In genomic region chr17:81330884-81331245, GRCh38 we compare ENCODE assay signal across 31 cellular contexts. TPM values are rescaled to one million over a fixed set of nuclear protein-coding genes. Genes with fewer than 3 reads are reported as not detected.
A peak's percentile ranks its signal among the peaks of the same experiment; 100 is the strongest.
DNase-seq lines count a peak whose midpoint lies in the region; ATAC-seq, FAIRE-seq and TF ChIP-seq lines count a peak whose summit lies in the region.
"Had no signal": no experiment of that assay in that cellular context is flagged by ENCODE, and none has a peak within 500 bp of the region (broad histone marks: within the 10 kb centered on the region; RNA-seq: fewer than 3 reads in every experiment).

No MANE protein-coding gene starts in this region.

- TF ChIP-seq RAD21 in A549 (conservative IDR thresholded peaks at IDR 0.05 in 1 of 2, IDR thresholded peaks at IDR 0.05 in 1 of 2) (no peak), HCT116 (IDR thresholded peaks at IDR 0.05; ENCODE audit: low read depth) (no peak)

- peak overlapping the region; percentile 53 for H2BK12ac ChIP-seq in trophoblast cell (ENCODE audit: low read length)

- H3K79me1 ChIP-seq in trophoblast cell (ENCODE audit: low read length), result peaks cover 26% of the 10 kb centered on the region

- peak overlapping the region; percentile 91 for H2AK5ac ChIP-seq in trophoblast cell (ENCODE audit: low read length)

- WGBS in A549 (ENCODE audit: missing lambda C conversion rate), result 93% methylated on average over 10 of the region's 10 CpGs
- WGBS in hepatocyte (ENCODE audit: low lambda C conversion rate, missing lambda C conversion rate), result 79% methylated on average over 10 of the region's 10 CpGs
- WGBS in trophoblast cell (ENCODE audit: extremely low coverage, insufficient coverage, insufficient read length), result no CpG with 5 or more reads among the region's 10 CpGs

- no peak overlapping the region for H3K23ac ChIP-seq in trophoblast cell (ENCODE audit: low read length)

- POLR2A ChIA-PET in A549 (lab: Yijun Ruan, JAX), result interaction anchor here (1.1 kb wide), 1 partner anchor 15 kb away, joined by 3 read pairs; no protein-coding TSS in a partner anchor
- POLR2A ChIA-PET in HCT116 (lab: Charles Lee), result no interaction called here

- H3K4me2 ChIP-seq in A549 (peak overlapping the region; percentile 87; the same call in 2 of the 3 replicates), HCT116 (ENCODE audit: low read length) (peak overlapping the region; percentile 95), hepatocyte (peak overlapping the region; percentile 73), trophoblast cell (ENCODE audit: low read length) (no peak overlapping the region)
- H3K4me2 ChIP-seq: KMS-11 had no signal

- ATAC-seq in A549 (no peak), HCT116 (no peak), GM18868 (IDR thresholded peaks at IDR 0.05; ENCODE audit: unreplicated experiment) (no peak), GM18520 (IDR thresholded peaks at IDR 0.05; ENCODE audit: unreplicated experiment) (no peak), HG02588 (IDR thresholded peaks at IDR 0.05; ENCODE audit: unreplicated experiment) (no peak)
- ATAC-seq: sciatic nerve had no signal

- H3K4me3 ChIP-seq in A549, result no peak overlapping the region
- H3K4me3 ChIP-seq in HCT116 (replicated peaks in 1 of 2; ENCODE audit: low read depth in 1 of 2, low read length in 2 of 2), result no peak overlapping the region
- no peak overlapping the region for H3K4me3 ChIP-seq in hepatocyte
- H3K4me3 ChIP-seq in trophoblast cell (ENCODE audit: low read depth, low read length), result no peak overlapping the region
- H3K4me3 ChIP-seq: ascending aorta, cardiac muscle cell, left lung, pancreas, thoracic aorta had no signal

- H3K4ac ChIP-seq in trophoblast cell (ENCODE audit: low read depth, low read length), result no peak overlapping the region

- H4K20me1 ChIP-seq in HCT116 (ENCODE audit: insufficient read depth), result no peaks in the 10 kb centered on the region
- H4K20me1 ChIP-seq in hepatocyte (ENCODE audit: insufficient read depth, poor library complexity, severe bottlenecking), result no peaks in the 10 kb centered on the region

- H3K27ac ChIP-seq in A549 (peak overlapping the region; percentile 93 to 94), HCT116 (ENCODE audit: low read depth, low read length) (peak overlapping the region; percentile 88), hepatocyte (peak overlapping the region; percentile 98), trophoblast cell (ENCODE audit: low read depth, low read length) (no peak overlapping the region)
- H3K27ac ChIP-seq: ascending aorta, cardiac muscle cell, KMS-11, thoracic aorta had no signal

- H3K14ac ChIP-seq in trophoblast cell (ENCODE audit: low read length), result peak overlapping the region; percentile 31

- no peaks in the 10 kb centered on the region for H3K27me3 ChIP-seq in HCT116 (ENCODE audit: insufficient read depth, low read length)
- no peaks in the 10 kb centered on the region for H3K27me3 ChIP-seq in hepatocyte
- no peaks in the 10 kb centered on the region for H3K27me3 ChIP-seq in trophoblast cell (ENCODE audit: insufficient read depth, low read length)
- H3K27me3 ChIP-seq: ascending aorta, cardiac muscle cell, pancreas had no signal

- H3K4me1 ChIP-seq in A549 (peaks cover 55% of the 10 kb centered on the region), HCT116 (ENCODE audit: control insufficient read depth in 1 of 2, insufficient read depth in 2 of 2, low read length in 2 of 2) (peaks cover 59 to 69% of the 10 kb centered on the region in 2 experiments), hepatocyte (ENCODE audit: insufficient read depth) (peaks cover 61% of the 10 kb centered on the region), trophoblast cell (ENCODE audit: control insufficient read depth in 1 of 2, insufficient read depth in 2 of 2, low read length in 2 of 2) (peaks cover 29% of the 10 kb centered on the region in 2 experiments)

- TF ChIP-seq POLR2A in A549 (IDR thresholded peaks at IDR 0.05; ENCODE audit: low read length) (no peak), HCT116 (IDR thresholded peaks at IDR 0.05; ENCODE audit: borderline replicate concordance, extremely low read depth, insufficient read depth, insufficient read length) (no peak)

- H2BK5ac ChIP-seq in trophoblast cell (ENCODE audit: low read depth, low read length, poor library complexity), result peak overlapping the region; percentile 54

- TF ChIP-seq CTCF in A549 (IDR thresholded peaks at IDR 0.05) (no peak), HCT116 (IDR thresholded peaks at IDR 0.05 in 2 of 3, conservative IDR thresholded peaks at IDR 0.05 in 1 of 3; ENCODE audit: borderline replicate concordance in 1 of 3, insufficient read depth in 1 of 3, low read depth in 2 of 3, low read length in 2 of 3) (no peak), hepatocyte (IDR thresholded peaks at IDR 0.05; ENCODE audit: poor library complexity) (no peak)

- H3K36me3 ChIP-seq in HCT116 (ENCODE audit: control insufficient read depth in 1 of 2, insufficient read depth in 2 of 2, low read length in 2 of 2) (no peaks in the 10 kb centered on the region), hepatocyte (replicated peaks; ENCODE audit: insufficient read depth, low read depth) (no peaks in the 10 kb centered on the region), trophoblast cell (ENCODE audit: control insufficient read depth in 1 of 2, insufficient read depth in 2 of 2, low read length in 2 of 2) (no peaks in the 10 kb centered on the region)
- H3K36me3 ChIP-seq: ascending aorta, cardiac muscle cell, left lung, pancreas, thoracic aorta had no signal

- peak overlapping the region; percentile 57 for H2BK120ac ChIP-seq in trophoblast cell (ENCODE audit: insufficient read depth, low read length, poor library complexity)

- intact Hi-C loops in HCT116 (cut with micrococcal nuclease), result no loop called here

- peak overlapping the region; percentile 75 for H4K8ac ChIP-seq in trophoblast cell (ENCODE audit: low read depth, low read length)

- DNase-seq in A549 (ENCODE audit: low read depth in 1 of 2, low spot score in 1 of 2), result no peak
- DNase-seq in HCT116 (ENCODE audit: low read depth, low spot score), result no peak
- no peak for DNase-seq in hepatocyte (ENCODE audit: low spot score)
- DNase-seq in trophoblast cell, result no peak
- DNase-seq in putamen (ENCODE audit: low spot score), result no peak
- DNase-seq: activated CD4-positive, alpha-beta T cell treated with anti-CD3 and anti-CD28 coated beads, Interleukin-2, amount 10 ng/mL, durations not matched to agents 24 days and 14 days; activated effector memory CD4-positive, alpha-beta T cell treated with anti-CD3 and anti-CD28 coated beads, Interleukin-2, amount 50 U/mL, for 16 hours; activated naive CD8-positive, alpha-beta T cell treated with anti-CD3 and anti-CD28 coated beads, Interleukin-2, amount 10 ng/mL, durations not matched to agents 7 days and 5 days; activated T-cell treated with anti-CD3 and anti-CD28 coated beads, Interleukin-2, amount 50 U/mL, for 1 hour; DMS79 treated with DMSO at 0.1 percent for 48 hours; GF-D8; HCEC 1CT; hypothalamus; MM.1S; NCI-H2081; NCI-H226; nephron progenitor cell; stimulated activated CD4-positive, alpha-beta T cell treated with anti-CD3 and anti-CD28 coated beads, Interleukin-15, amount 100 ng/mL, for 24 hours; stimulated activated naive CD4-positive, alpha-beta T cell treated with Interleukin-2 at 50 U/mL for 16 hours had no signal

- no peak overlapping the region for H4K12ac ChIP-seq in trophoblast cell (ENCODE audit: low read depth, low read length)

- no peaks in the 10 kb centered on the region for H3K9me3 ChIP-seq in A549
- H3K9me3 ChIP-seq in HCT116 (ENCODE audit: control insufficient read depth in 1 of 2, insufficient read depth in 1 of 2, low read depth in 1 of 2, low read length in 2 of 2), result no peaks in the 10 kb centered on the region
- H3K9me3 ChIP-seq in hepatocyte (ENCODE audit: low read depth), result no peaks in the 10 kb centered on the region
- peaks cover 1% of the 10 kb centered on the region for H3K9me3 ChIP-seq in trophoblast cell (ENCODE audit: insufficient read depth, low read depth, low read length)
- H3K9me3 ChIP-seq: ascending aorta, left lung, pancreas, thoracic aorta had no signal

- RAD21 ChIA-PET in HCT116 (lab: Charles Lee; ENCODE audit: low non-redundant PET in 1 of 2, low total read pairs in 2 of 2, uncharacterized antibody in 2 of 2, unreplicated experiment in 2 of 2), result no interaction called here

- no peak overlapping the region for H3K18ac ChIP-seq in trophoblast cell (ENCODE audit: low read length)

- no peak for FAIRE-seq in A549 (lab: Jason Lieb, UNC)
- FAIRE-seq: frontal cortex, GM19239, pancreas had no signal

- H3K9ac ChIP-seq in HCT116 (ENCODE audit: low read length) (peak overlapping the region; percentile 67), trophoblast cell (ENCODE audit: low read length) (no peak overlapping the region)
- H3K9ac ChIP-seq: KMS-11 had no signal

- H2AFZ ChIP-seq in HCT116 (ENCODE audit: low read depth, low read length, poor library complexity, severe bottlenecking) (no peak overlapping the region), hepatocyte (no peak overlapping the region), trophoblast cell (ENCODE audit: insufficient read depth, low read length, poor library complexity) (no peak overlapping the region)

- H3K79me2 ChIP-seq in HCT116 (ENCODE audit: insufficient read depth, low read length) (no peaks in the 10 kb centered on the region), hepatocyte (peaks cover 4% of the 10 kb centered on the region), trophoblast cell (ENCODE audit: control insufficient read depth, insufficient read depth, low read length, poor library complexity) (peaks cover 3% of the 10 kb centered on the region)

- H3K9me2 ChIP-seq in HCT116 (ENCODE audit: insufficient read depth) (no peaks in the 10 kb centered on the region), hepatocyte (replicated peaks; ENCODE audit: insufficient read depth) (no peaks in the 10 kb centered on the region)

- BruUV-seq in HCT116 (replicated peaks; lab: Mats Ljungman, UMichigan), result no TSS peak

- TF ChIP-seq EP300 in A549 (IDR thresholded peaks at IDR 0.05), result no peak

- peak overlapping the region; percentile 84 for H4K91ac ChIP-seq in trophoblast cell (ENCODE audit: low read depth, low read length)

- CTCF ChIA-PET in A549 (lab: Yijun Ruan, JAX) (interaction anchor here (0.9 to 11.4 kb wide), 11 partner anchors 8 to 178 kb away, joined by 3 to 158 read pairs (median 4); no protein-coding TSS in a partner anchor), HCT116 (lab: Charles Lee) (interaction anchor here (1.8 kb wide), 1 partner anchor 64 kb away, joined by 5 read pairs; the partner anchor contains the start of gene BAHCC1)

TF ChIP-seq in HCT116, 20 proteins besides CTCF, POLR2A, EP300 and RAD21 (continues in another document):
- TF ChIP-seq CBX3 (IDR thresholded peaks at IDR 0.05; ENCODE audit: low read depth), result no peak
- TF ChIP-seq ZFX (IDR thresholded peaks at IDR 0.05), result no peak
- no peak for TF ChIP-seq EGR1 (IDR thresholded peaks at IDR 0.05; ENCODE audit: low read depth)

RNA-seq across cellular contexts. Expression of gene SLC38A10, which starts 35.8 kb away (rescaled TPM):
- 35.8 and 49.3 TPM in 2 replicates for polyA plus RNA-seq in A549 (2011; rRNA removed)
- 58.1 and 82.4 TPM in 2 replicates for polyA plus RNA-seq in A549 (2012; cell fraction: cytosol; rRNA removed)
- polyA plus RNA-seq in A549 (2012; cell fraction: nucleus; rRNA removed), result 198 and 284 TPM in 2 replicates
- polyA plus RNA-seq in A549 (2017; fragmentation: RNase III; extraction: RNeasy Plus Mini Kit Qiagen cat#74134 plus additional on column Dnase treatment), result 59.7 to 72.9 TPM (median 67.4 TPM) in 3 replicates
- polyA minus RNA-seq in A549 (2011; rRNA and poly(A)+ RNA removed), result 85.1 and 108 TPM in 2 replicates
- total RNA-seq in HCT116 (2021; ENCODE audit: unreplicated experiment), result 109 TPM
- polyA plus RNA-seq in HCT116 (2012), result 75.0 and 96.2 TPM in 2 replicates
- 71.3 and 91.4 TPM in 2 replicates for total RNA-seq in hepatocyte
- 123 and 124 TPM in 2 replicates for polyA plus RNA-seq in hepatocyte
- 35.9 and 39.2 TPM in 2 replicates for polyA plus RNA-seq in trophoblast cell (2013)
